In the genomic region with DNA sequence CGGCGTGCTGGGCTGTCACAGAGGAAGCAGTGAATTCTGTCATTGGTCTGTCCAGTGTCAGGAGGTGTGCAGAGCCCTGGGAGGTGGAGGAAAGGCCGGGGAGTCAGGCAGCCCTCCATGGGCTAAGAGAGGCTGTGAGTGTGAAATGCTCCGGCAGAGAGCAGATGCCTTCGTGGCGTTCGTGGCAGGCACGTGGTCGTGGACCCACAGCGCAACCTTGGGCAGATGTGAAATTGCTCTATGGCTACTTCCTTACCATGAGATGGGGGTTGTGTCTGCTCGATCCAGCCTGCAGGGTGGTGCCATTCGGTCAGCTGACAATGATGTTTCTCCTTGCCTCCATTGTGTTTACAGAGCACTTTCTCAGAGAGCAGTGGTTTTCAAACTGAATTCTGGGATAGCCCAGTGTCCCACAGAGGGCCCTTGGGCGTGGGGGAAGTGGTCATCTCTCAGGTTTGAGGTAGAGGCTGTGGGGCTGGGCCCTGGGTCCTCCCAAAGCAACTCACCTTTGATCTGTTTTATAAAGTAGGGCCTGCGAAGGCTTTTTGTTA, we compare ENCODE assay signal across 1 cellular context.
TF ChIP-seq lines count a peak whose summit lies in the region.

No MANE protein-coding gene starts in this region.

TF ChIP-seq in HepG2, 621 proteins besides CTCF, POLR2A, EP300 and RAD21:
- TF ChIP-seq NFE2L1 (CRISPR knock-in tag; IDR thresholded peaks at IDR 0.05; ENCODE audit: borderline replicate concordance), result no peak
- TF ChIP-seq RFX5 (IDR thresholded peaks at IDR 0.05; ENCODE audit: low read depth, low read length), result no peak
- TF ChIP-seq ZNF768 (CRISPR knock-in tag; IDR thresholded peaks at IDR 0.05), result no peak
- TF ChIP-seq, protein P1, sequence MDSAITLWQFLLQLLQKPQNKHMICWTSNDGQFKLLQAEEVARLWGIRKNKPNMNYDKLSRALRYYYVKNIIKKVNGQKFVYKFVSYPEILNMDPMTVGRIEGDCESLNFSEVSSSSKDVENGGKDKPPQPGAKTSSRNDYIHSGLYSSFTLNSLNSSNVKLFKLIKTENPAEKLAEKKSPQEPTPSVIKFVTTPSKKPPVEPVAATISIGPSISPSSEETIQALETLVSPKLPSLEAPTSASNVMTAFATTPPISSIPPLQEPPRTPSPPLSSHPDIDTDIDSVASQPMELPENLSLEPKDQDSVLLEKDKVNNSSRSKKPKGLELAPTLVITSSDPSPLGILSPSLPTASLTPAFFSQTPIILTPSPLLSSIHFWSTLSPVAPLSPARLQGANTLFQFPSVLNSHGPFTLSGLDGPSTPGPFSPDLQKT (CRISPR knock-in tag; IDR thresholded peaks at IDR 0.05; ENCODE audit: borderline replicate concordance), result no peak
- no peak for TF ChIP-seq EEA1 (CRISPR knock-in tag; IDR thresholded peaks at IDR 0.05; ENCODE audit: borderline replicate concordance)
- no peak for TF ChIP-seq RORA (CRISPR knock-in tag; IDR thresholded peaks at IDR 0.05)
- TF ChIP-seq POGZ (CRISPR knock-in tag; IDR thresholded peaks at IDR 0.05), result no peak
- TF ChIP-seq, protein P2, sequence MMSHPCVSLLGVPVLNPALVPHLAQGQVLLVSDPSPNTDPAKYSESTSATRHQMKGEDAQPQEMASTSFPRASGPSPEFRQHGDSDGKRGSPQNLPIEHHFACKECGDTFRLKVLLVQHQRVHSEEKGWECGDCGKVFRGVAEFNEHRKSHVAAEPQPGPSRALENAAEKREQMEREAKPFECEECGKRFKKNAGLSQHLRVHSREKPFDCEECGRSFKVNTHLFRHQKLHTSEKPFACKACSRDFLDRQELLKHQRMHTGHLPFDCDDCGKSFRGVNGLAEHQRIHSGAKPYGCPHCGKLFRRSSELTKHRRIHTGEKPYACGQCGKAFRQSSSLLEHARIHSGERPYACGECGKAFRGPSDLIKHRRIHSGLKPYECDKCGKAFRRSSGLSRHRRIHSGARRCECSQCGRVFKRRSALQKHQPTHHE (CRISPR knock-in tag; IDR thresholded peaks at IDR 0.05; ENCODE audit: borderline replicate concordance), result no peak
